In genomic region chrX:154502098-154502497, GRCh38 we compare ENCODE assay signal across 11 cellular contexts.
"Had no signal": no experiment of that assay in that cellular context is flagged by ENCODE, and none has a peak within 500 bp of the region (broad histone marks: within the 10 kb centered on the region; RNA-seq: fewer than 3 reads in every experiment).

No MANE protein-coding gene starts in this region.

- H3K9me3 ChIP-seq: HAP-1 had no signal

- H3K27ac ChIP-seq: GM23248 had no signal

- H3K9ac ChIP-seq: GM23248 had no signal

- H3K4me2 ChIP-seq: GM23338 had no signal

- H3K4me3 ChIP-seq: GM23248, GM23338, HAP-1 had no signal

- H2AFZ ChIP-seq: GM23248, GM23338 had no signal

- FAIRE-seq: H1, H54 had no signal

- ATAC-seq: GM23338, HCT116 had no signal

- DNase-seq: GM23248, GOT3, H7, H9, HCEC 1CT, HFFc6 had no signal
